In the genomic region with DNA sequence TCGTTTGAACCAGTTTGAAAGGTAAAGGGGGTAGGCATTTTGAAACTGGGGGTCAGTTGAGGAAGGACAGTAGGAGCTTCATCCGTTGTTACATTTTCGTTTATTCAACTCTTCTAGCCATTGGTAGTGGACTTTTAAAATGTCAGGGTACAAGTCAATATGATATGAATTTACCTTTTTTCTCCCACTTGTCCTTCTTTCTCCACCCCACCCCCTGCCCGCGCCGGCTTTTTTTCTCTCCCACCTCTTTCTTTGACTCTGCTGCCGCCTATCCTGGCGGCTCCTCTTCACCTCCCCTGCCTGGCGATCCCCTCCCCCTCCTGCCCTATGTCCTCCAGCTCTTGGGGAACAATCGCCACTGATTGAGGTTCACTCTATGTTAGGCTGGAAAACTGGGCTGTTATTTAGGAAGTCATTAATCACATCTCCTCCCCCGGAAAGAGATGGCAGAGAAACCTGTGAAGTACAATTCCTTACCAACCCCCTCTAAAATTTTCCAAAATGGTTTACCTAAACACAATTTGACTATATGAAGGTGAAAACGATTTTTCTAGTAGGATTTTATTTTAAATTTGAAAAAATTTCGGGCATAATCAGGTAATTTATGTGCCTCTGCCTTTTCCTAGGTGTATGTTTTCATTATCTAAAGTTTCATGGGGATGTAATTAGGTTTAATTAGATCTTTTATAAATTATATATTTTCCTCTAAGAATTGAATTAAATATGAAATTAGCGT, we compare ENCODE assay signal across 1 cellular context.
TF ChIP-seq lines count a peak whose summit lies in the region.

No MANE protein-coding gene starts in this region.

TF ChIP-seq in K562, 482 proteins besides CTCF, POLR2A, EP300 and RAD21 (continued from another document and continues in another):
- TF ChIP-seq BRD9 (IDR thresholded peaks at IDR 0.05; ENCODE audit: low read depth, partially characterized antibody): peak; percentile 83
- no peak for TF ChIP-seq EZH2 (IDR thresholded peaks at IDR 0.05; ENCODE audit: borderline replicate concordance, low read depth, low read length)
- TF ChIP-seq ZNF175 (CRISPR knock-in tag; IDR thresholded peaks at IDR 0.05; ENCODE audit: low read depth): no peak
- TF ChIP-seq MBD2 (IDR thresholded peaks at IDR 0.05; ENCODE audit: borderline replicate concordance, low read depth): no peak
- TF ChIP-seq, protein P1, sequence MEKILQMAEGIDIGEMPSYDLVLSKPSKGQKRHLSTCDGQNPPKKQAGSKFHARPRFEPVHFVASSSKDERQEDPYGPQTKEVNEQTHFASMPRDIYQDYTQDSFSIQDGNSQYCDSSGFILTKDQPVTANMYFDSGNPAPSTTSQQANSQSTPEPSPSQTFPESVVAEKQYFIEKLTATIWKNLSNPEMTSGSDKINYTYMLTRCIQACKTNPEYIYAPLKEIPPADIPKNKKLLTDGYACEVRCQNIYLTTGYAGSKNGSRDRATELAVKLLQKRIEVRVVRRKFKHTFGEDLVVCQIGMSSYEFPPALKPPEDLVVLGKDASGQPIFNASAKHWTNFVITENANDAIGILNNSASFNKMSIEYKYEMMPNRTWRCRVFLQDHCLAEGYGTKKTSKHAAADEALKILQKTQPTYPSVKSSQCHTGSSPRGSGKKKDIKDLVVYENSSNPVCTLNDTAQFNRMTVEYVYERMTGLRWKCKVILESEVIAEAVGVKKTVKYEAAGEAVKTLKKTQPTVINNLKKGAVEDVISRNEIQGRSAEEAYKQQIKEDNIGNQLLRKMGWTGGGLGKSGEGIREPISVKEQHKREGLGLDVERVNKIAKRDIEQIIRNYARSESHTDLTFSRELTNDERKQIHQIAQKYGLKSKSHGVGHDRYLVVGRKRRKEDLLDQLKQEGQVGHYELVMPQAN (IDR thresholded peaks at IDR 0.05; ENCODE audit: borderline replicate concordance): no peak
- TF ChIP-seq MTA3 (IDR thresholded peaks at IDR 0.05; ENCODE audit: borderline replicate concordance): peak; percentile 47
- TF ChIP-seq BHLHE40 (IDR thresholded peaks at IDR 0.05; ENCODE audit: low read length): peak; percentile 56
- no peak for TF ChIP-seq ZNF583 (CRISPR knock-in tag; IDR thresholded peaks at IDR 0.05)
- TF ChIP-seq KLF1 (tag; IDR thresholded peaks at IDR 0.05): no peak
- no peak; the same call in 1 of the 2 replicates for TF ChIP-seq NCOA6 (IDR thresholded peaks at IDR 0.05)
- no peak for TF ChIP-seq GABPB2 (CRISPR knock-in tag; conservative IDR thresholded peaks at IDR 0.05)
- TF ChIP-seq ZNF324 (CRISPR knock-in tag; IDR thresholded peaks at IDR 0.05): no peak
- no peak for TF ChIP-seq EWSR1 (IDR thresholded peaks at IDR 0.05; ENCODE audit: borderline replicate concordance, low read depth, partially characterized antibody)
- peak; percentile 79 for TF ChIP-seq ETV1 (tag; conservative IDR thresholded peaks at IDR 0.05; ENCODE audit: low read depth)
- TF ChIP-seq RBBP5 (IDR thresholded peaks at IDR 0.05; ENCODE audit: borderline replicate concordance, insufficient read depth, low read length, poor library complexity, severe bottlenecking): peak; percentile 50
- TF ChIP-seq KLF16 (IDR thresholded peaks at IDR 0.05): peak; percentile 16; the same call in 1 of the 2 replicates
- TF ChIP-seq, protein P2, sequence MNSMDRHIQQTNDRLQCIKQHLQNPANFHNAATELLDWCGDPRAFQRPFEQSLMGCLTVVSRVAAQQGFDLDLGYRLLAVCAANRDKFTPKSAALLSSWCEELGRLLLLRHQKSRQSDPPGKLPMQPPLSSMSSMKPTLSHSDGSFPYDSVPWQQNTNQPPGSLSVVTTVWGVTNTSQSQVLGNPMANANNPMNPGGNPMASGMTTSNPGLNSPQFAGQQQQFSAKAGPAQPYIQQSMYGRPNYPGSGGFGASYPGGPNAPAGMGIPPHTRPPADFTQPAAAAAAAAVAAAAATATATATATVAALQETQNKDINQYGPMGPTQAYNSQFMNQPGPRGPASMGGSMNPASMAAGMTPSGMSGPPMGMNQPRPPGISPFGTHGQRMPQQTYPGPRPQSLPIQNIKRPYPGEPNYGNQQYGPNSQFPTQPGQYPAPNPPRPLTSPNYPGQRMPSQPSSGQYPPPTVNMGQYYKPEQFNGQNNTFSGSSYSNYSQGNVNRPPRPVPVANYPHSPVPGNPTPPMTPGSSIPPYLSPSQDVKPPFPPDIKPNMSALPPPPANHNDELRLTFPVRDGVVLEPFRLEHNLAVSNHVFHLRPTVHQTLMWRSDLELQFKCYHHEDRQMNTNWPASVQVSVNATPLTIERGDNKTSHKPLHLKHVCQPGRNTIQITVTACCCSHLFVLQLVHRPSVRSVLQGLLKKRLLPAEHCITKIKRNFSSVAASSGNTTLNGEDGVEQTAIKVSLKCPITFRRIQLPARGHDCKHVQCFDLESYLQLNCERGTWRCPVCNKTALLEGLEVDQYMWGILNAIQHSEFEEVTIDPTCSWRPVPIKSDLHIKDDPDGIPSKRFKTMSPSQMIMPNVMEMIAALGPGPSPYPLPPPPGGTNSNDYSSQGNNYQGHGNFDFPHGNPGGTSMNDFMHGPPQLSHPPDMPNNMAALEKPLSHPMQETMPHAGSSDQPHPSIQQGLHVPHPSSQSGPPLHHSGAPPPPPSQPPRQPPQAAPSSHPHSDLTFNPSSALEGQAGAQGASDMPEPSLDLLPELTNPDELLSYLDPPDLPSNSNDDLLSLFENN (IDR thresholded peaks at IDR 0.05; ENCODE audit: low read depth in 2 of 2, low read length in 2 of 2): no peak
- TF ChIP-seq TRIM28 (IDR thresholded peaks at IDR 0.05): 0 out of 2 replicates have a peak, but pooled peaks have one; percentile 39
- no peak for TF ChIP-seq ZNF518B (CRISPR knock-in tag; IDR thresholded peaks at IDR 0.05)
- TF ChIP-seq ZNF696 (CRISPR knock-in tag; conservative IDR thresholded peaks at IDR 0.05): no peak
- TF ChIP-seq ZC3H8 (IDR thresholded peaks at IDR 0.05): no peak
- no peak for TF ChIP-seq GTF2F1 (IDR thresholded peaks at IDR 0.05; ENCODE audit: low read depth, low read length)
- peak; percentile 72; the same call in 1 of the 2 replicates for TF ChIP-seq RNF2 (IDR thresholded peaks at IDR 0.05)
- no peak for TF ChIP-seq RERE (CRISPR knock-in tag; IDR thresholded peaks at IDR 0.05; ENCODE audit: borderline replicate concordance)
- peak; percentile 69 for TF ChIP-seq CC2D1A (IDR thresholded peaks at IDR 0.05)
- no peak for TF ChIP-seq YBX1 (IDR thresholded peaks at IDR 0.05)
- no peak for TF ChIP-seq ZNF785 (CRISPR knock-in tag; IDR thresholded peaks at IDR 0.05)
- TF ChIP-seq CREM (IDR thresholded peaks at IDR 0.05; ENCODE audit: low read depth): no peak
- no peak for TF ChIP-seq CAMTA2 (CRISPR knock-in tag; conservative IDR thresholded peaks at IDR 0.05)
- TF ChIP-seq, protein P3, sequence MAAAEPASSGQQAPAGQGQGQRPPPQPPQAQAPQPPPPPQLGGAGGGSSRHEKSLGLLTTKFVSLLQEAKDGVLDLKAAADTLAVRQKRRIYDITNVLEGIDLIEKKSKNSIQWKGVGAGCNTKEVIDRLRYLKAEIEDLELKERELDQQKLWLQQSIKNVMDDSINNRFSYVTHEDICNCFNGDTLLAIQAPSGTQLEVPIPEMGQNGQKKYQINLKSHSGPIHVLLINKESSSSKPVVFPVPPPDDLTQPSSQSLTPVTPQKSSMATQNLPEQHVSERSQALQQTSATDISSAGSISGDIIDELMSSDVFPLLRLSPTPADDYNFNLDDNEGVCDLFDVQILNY (CRISPR knock-in tag; IDR thresholded peaks at IDR 0.05): no peak
- peak in 1 of 2 experiments; percentile 80; a peak in 2 of 4 replicates for TF ChIP-seq UBTF (IDR thresholded peaks at IDR 0.05; ENCODE audit: borderline replicate concordance in 1 of 2, low read depth in 2 of 2, low read length in 2 of 2)
- no peak for TF ChIP-seq SREBF2 (CRISPR knock-in tag; IDR thresholded peaks at IDR 0.05)
- peak; percentile 65 for TF ChIP-seq NEUROD1 (IDR thresholded peaks at IDR 0.05; ENCODE audit: borderline replicate concordance, low read depth, low read length, partially characterized antibody)
- peak; percentile 92 for TF ChIP-seq MEIS2 (IDR thresholded peaks at IDR 0.05; ENCODE audit: partially characterized antibody)
- no peak for TF ChIP-seq HDAC6 (IDR thresholded peaks at IDR 0.05; ENCODE audit: low read depth, low read length)
